25 cellular contexts compared by ENCODE assay signal in genomic region chr12:123923038-123923437, GRCh38. TPM values are rescaled to one million over a fixed set of nuclear protein-coding genes. Genes with fewer than 3 reads are reported as not detected.
DNase-seq lines count a peak whose midpoint lies in the region; ATAC-seq, FAIRE-seq and TF ChIP-seq lines count a peak whose summit lies in the region.
"Had no signal": no experiment of that assay in that cellular context is flagged by ENCODE, and none has a peak within 500 bp of the region (broad histone marks: within the 10 kb centered on the region; RNA-seq: fewer than 3 reads in every experiment).

No MANE protein-coding gene starts in this region.

- no peaks in the 10 kb centered on the region for H3K9me3 ChIP-seq in HepG2 (ENCODE audit: low read length)
- no peaks in the 10 kb centered on the region for H3K9me3 ChIP-seq in right lobe of liver
- H3K9me3 ChIP-seq in K562 (replicated peaks; ENCODE audit: control insufficient read depth, insufficient read depth, low read depth, low read length), result no peaks in the 10 kb centered on the region
- no peaks in the 10 kb centered on the region for H3K9me3 ChIP-seq in spleen
- no peaks in the 10 kb centered on the region for H3K9me3 ChIP-seq in MG63
- H3K9me3 ChIP-seq: BE2C, BLaER1 had no signal

- TF ChIP-seq CTCF in HepG2 (CRISPR knock-in tag; IDR thresholded peaks at IDR 0.05), result no peak
- TF ChIP-seq CTCF in right lobe of liver (IDR thresholded peaks at IDR 0.05), result no peak
- no peak for TF ChIP-seq CTCF in K562 (IDR thresholded peaks at IDR 0.05 in 2 of 3, conservative IDR thresholded peaks at IDR 0.05 in 1 of 3; ENCODE audit: insufficient read depth in 2 of 3, low read depth in 1 of 3, low read length in 3 of 3)
- no peak for TF ChIP-seq CTCF in spleen (IDR thresholded peaks at IDR 0.05 in 8 of 11, conservative IDR thresholded peaks at IDR 0.05 in 3 of 11)

- H3K36me3 ChIP-seq in HepG2 (replicated peaks in 1 of 2; ENCODE audit: control insufficient read depth in 1 of 2, insufficient read depth in 2 of 2, low read length in 2 of 2) (no peaks in the 10 kb centered on the region), right lobe of liver (no peaks in the 10 kb centered on the region), K562 (ENCODE audit: control insufficient read depth, insufficient read depth, low read length) (no peaks in the 10 kb centered on the region), spleen (no peaks in the 10 kb centered on the region), MG63 (no peaks in the 10 kb centered on the region)
- H3K36me3 ChIP-seq: BE2C, BLaER1 had no signal

- BruUV-seq in HepG2 (replicated peaks; lab: Mats Ljungman, UMichigan), result no TSS peak
- no TSS peak for BruUV-seq in K562 (replicated peaks; lab: Mats Ljungman, UMichigan)

- H3K79me2 ChIP-seq in HepG2 (ENCODE audit: insufficient read depth, low read length), result no peaks in the 10 kb centered on the region
- no peaks in the 10 kb centered on the region for H3K79me2 ChIP-seq in K562 (ENCODE audit: control insufficient read depth, insufficient read depth, low read length)

- FAIRE-seq in HepG2 (lab: Jason Lieb, UNC) (no peak), K562 (lab: Jason Lieb, UNC) (no peak)
- FAIRE-seq: A204.1, G401.6, GM12891, GM19239 had no signal

- H3K4me2 ChIP-seq in HepG2 (ENCODE audit: low read depth, low read length), result no peak overlapping the region
- H3K4me2 ChIP-seq in K562 (ENCODE audit: insufficient read depth, low read length), result no peak overlapping the region
- H3K4me2 ChIP-seq: BLaER1 had no signal

- H3K9me1 ChIP-seq in K562 (ENCODE audit: control insufficient read depth, insufficient read depth, low read length), result no peaks in the 10 kb centered on the region

- TF ChIP-seq POLR2A in HepG2 (IDR thresholded peaks at IDR 0.05; ENCODE audit: insufficient read depth in 1 of 2, low read depth in 2 of 2, low read length in 2 of 2), result no peak
- no peak for TF ChIP-seq POLR2A in right lobe of liver (IDR thresholded peaks at IDR 0.05)
- no peak for TF ChIP-seq POLR2A in K562 (conservative IDR thresholded peaks at IDR 0.05)
- no peak for TF ChIP-seq POLR2A in spleen (IDR thresholded peaks at IDR 0.05)

- DNase-seq in HepG2 (ENCODE audit: low spot score) (no peak), right lobe of liver (no peak), K562 (ENCODE audit: extremely low read depth in 1 of 4, low spot score in 3 of 4) (no peak), spleen (peak; percentile 7), MG63 (no peak), GDM1 (lab: John Stamatoyannopoulos, UW) (no peak)
- DNase-seq: 8988T; ACHN; BE2C; C1 segment of cervical spinal cord; CD4-positive, alpha-beta memory T cell; CD4-positive, CD25-positive, alpha-beta regulatory T cell; CD8-positive, alpha-beta memory T cell; COR-L47; DMS 273 treated with DMSO at 0.1 percent for 48 hours; DMS153; DMS53; DMS79; DND-41; EL had no signal

- TF ChIP-seq RAD21 in HepG2 (CRISPR knock-in tag; IDR thresholded peaks at IDR 0.05), result no peak
- TF ChIP-seq RAD21 in K562 (CRISPR knock-in tag; conservative IDR thresholded peaks at IDR 0.05 in 1 of 2, IDR thresholded peaks at IDR 0.05 in 1 of 2), result no peak

- H2AFZ ChIP-seq in HepG2 (ENCODE audit: low read length) (no peak overlapping the region), K562 (ENCODE audit: low read depth, low read length) (no peak overlapping the region)

- intact Hi-C loops in HepG2 (cut with micrococcal nuclease; ENCODE audit: unreplicated experiment) (no loop called here), right lobe of liver (cut with DNase I) (no loop called here), K562 (cut with micrococcal nuclease) (no loop called here), spleen (cut with DNase I; ENCODE audit: low total_unique reads) (no loop called here)

- H3K27ac ChIP-seq in HepG2 (ENCODE audit: extremely low read length, insufficient read depth, low read length) (no peak overlapping the region), right lobe of liver (no peak overlapping the region), K562 (ENCODE audit: extremely low read depth, low read depth, low read length) (no peak overlapping the region), spleen (no peak overlapping the region)
- H3K27ac ChIP-seq: BLaER1 had no signal

- CTCF ChIA-PET in HepG2 (lab: Yijun Ruan, JAX; ENCODE audit: low intra/inter-chr PET ratio, low total read pairs), result no interaction called here
- CTCF ChIA-PET in K562 (lab: Yijun Ruan, JAX; ENCODE audit: low intra/inter-chr PET ratio), result no interaction called here

- in situ Hi-C loops in HepG2 (cut with HindIII; ENCODE audit: extremely low pct_ligation_motif_present, low pct_unique_long_range_greater_than_20kb), result no loop called here
- in situ Hi-C loops in K562 (cut with MboI), result no loop called here

- POLR2A ChIA-PET in HepG2 (lab: Yijun Ruan, JAX) (no interaction called here), K562 (lab: Yijun Ruan, JAX) (no interaction called here)

- H3K4me1 ChIP-seq in HepG2 (ENCODE audit: insufficient read depth, low read length) (no peaks in the 10 kb centered on the region), right lobe of liver (no peaks in the 10 kb centered on the region), K562 (replicated peaks in 1 of 2; ENCODE audit: control insufficient read depth in 2 of 2, insufficient read depth in 2 of 2, low read length in 2 of 2) (peaks cover under 1 to 5% of the 10 kb centered on the region in 2 experiments; a peak in 4 of 5 replicates), spleen (peaks cover 0 to 2% (median 0%) of the 10 kb centered on the region in 6 donors)
- H3K4me1 ChIP-seq: BE2C had no signal

- TF ChIP-seq EP300 in HepG2 (IDR thresholded peaks at IDR 0.05; ENCODE audit: low read depth in 2 of 2, low read length in 2 of 2) (no peak), HepG2 (CRISPR knock-in tag; IDR thresholded peaks at IDR 0.05; ENCODE audit: borderline replicate concordance) (no peak), K562 (IDR thresholded peaks at IDR 0.05; ENCODE audit: low read length) (no peak)

- H3K9ac ChIP-seq in HepG2 (ENCODE audit: insufficient read depth, low read depth, low read length), result no peak overlapping the region
- H3K9ac ChIP-seq in K562 (ENCODE audit: insufficient read depth in 1 of 2, low read depth in 2 of 2, low read length in 2 of 2), result no peak overlapping the region
- H3K9ac ChIP-seq: BLaER1 had no signal

- H3K27me3 ChIP-seq in HepG2 (ENCODE audit: control insufficient read depth in 1 of 2, insufficient read depth in 2 of 2, low read length in 2 of 2) (peaks cover 0 to 27% of the 10 kb centered on the region in 2 experiments; a peak in 3 of 5 replicates), right lobe of liver (no peaks in the 10 kb centered on the region), K562 (ENCODE audit: control insufficient read depth in 2 of 2, insufficient read depth in 2 of 2, low read length in 2 of 2) (peaks cover 31 to 68% of the 10 kb centered on the region in 2 experiments), spleen (replicated peaks in 1 of 7) (peaks cover 0 to 17% (median 0%) of the 10 kb centered on the region in 7 donors), MG63 (no peaks in the 10 kb centered on the region)
- H3K27me3 ChIP-seq: BE2C, BLaER1 had no signal

- H3K4me3 ChIP-seq in HepG2 (replicated peaks in 1 of 3; ENCODE audit: insufficient read depth in 1 of 3, low read depth in 2 of 3, low read length in 3 of 3) (no peak overlapping the region), right lobe of liver (no peak overlapping the region), K562 (no peak overlapping the region), spleen (no peak overlapping the region), MG63 (no peak overlapping the region)
- H3K4me3 ChIP-seq: BLaER1 had no signal

- 0% methylated on average over 2 of the region's 2 CpGs for WGBS in HepG2 (ENCODE audit: low lambda C conversion rate)
- WGBS in right lobe of liver (ENCODE audit: insufficient coverage, low coverage, low lambda C conversion rate, missing lambda C conversion rate), result 64% methylated on average over 2 of the region's 2 CpGs
- WGBS in K562 (ENCODE audit: insufficient coverage, low coverage, missing lambda C conversion rate), result 3% methylated on average over 2 of the region's 2 CpGs
- WGBS in spleen, 5 donors, result 88 to 95% (median 94%) methylated on average over 2 of the region's 2 CpGs

- no peak for ATAC-seq in HepG2
- ATAC-seq in right lobe of liver, result no peak
- ATAC-seq in K562, result no peak

- H4K20me1 ChIP-seq in HepG2 (ENCODE audit: insufficient read depth, low read length), result no peaks in the 10 kb centered on the region
- peaks cover 5% of the 10 kb centered on the region; the same call in 1 of the 2 replicates for H4K20me1 ChIP-seq in K562 (replicated peaks; ENCODE audit: control insufficient read depth, insufficient read depth, low read length)

RNA-seq across cellular contexts. Expression of gene CCDC92, which starts 49.6 kb away (rescaled TPM):
- total RNA-seq in HepG2 (2016; rRNA removed; fragmentation: Illumina TruSeq; extraction: Trizol) (4.6 and 5.4 TPM in 2 replicates), right lobe of liver (10 to 100 TPM; 12.5 to 17.5 (median 16.1) TPM), K562 (2014; rRNA removed) (1.4 TPM in 2 replicates), K562 (2014; rRNA removed; fragmentation: Illumina TruSeq; extraction: Trizol) (1.3 and 1.7 TPM in 2 replicates), K562 (2015; rRNA removed; fragmentation: Illumina TruSeq; extraction: Trizol) (1.5 and 2.1 TPM in 2 replicates), K562 (2021) (4.0 and 5.9 TPM in 2 replicates), spleen (10 to 100 TPM; 18.9 to 36.7 (median 28.7) TPM)
- 6.8 and 8.3 TPM in 2 replicates for total RNA-seq in HepG2 (2016; cell fraction: cytosol; rRNA removed; fragmentation: Illumina TruSeq; extraction: Trizol; ENCODE audit: low read depth)
- 3.3 and 3.9 TPM in 2 replicates for total RNA-seq in HepG2 (2016; cell fraction: insoluble cytoplasmic fraction; rRNA removed; fragmentation: Illumina TruSeq; extraction: Trizol)
- 15.8 and 17.8 TPM in 2 replicates for total RNA-seq in HepG2 (2016; cell fraction: membrane; rRNA removed; fragmentation: Illumina TruSeq; extraction: Trizol)
- total RNA-seq in HepG2 (2016; cell fraction: nucleus; rRNA removed; fragmentation: Illumina TruSeq; extraction: Trizol), result 5.2 and 5.7 TPM in 2 replicates
- polyA plus RNA-seq in HepG2 (2011; rRNA removed) (14.7 and 17.0 TPM in 2 replicates), K562 (2011; rRNA removed) (2.6 and 6.8 TPM in 2 replicates), K562 (2014; fragmentation: Illumina TruSeq; extraction: Trizol) (2.6 and 3.6 TPM in 2 replicates), K562 (2014; fragmentation: Nextera tagmentation; extraction: Ambion mirVana) (under 1 TPM; 0.27 to 0.30 TPM), K562 (2014; rRNA removed) (3.1 and 3.4 TPM in 2 replicates), spleen (10 to 100 TPM; 16.0 to 27.0 (median 20.7) TPM)
- 12.2 and 12.3 TPM in 2 replicates for polyA plus RNA-seq in HepG2 (2011; cell fraction: cytosol; rRNA removed)
- 19.1 and 22.3 TPM in 2 replicates for polyA plus RNA-seq in HepG2 (2011; cell fraction: nucleus; rRNA removed)
- 19.7 and 20.6 TPM in 2 replicates for polyA plus RNA-seq in HepG2 (2012)
- 46.0 and 49.0 TPM in 2 replicates for polyA plus RNA-seq in HepG2 (2016; cell fraction: cytosol; fragmentation: Illumina TruSeq; extraction: Trizol; ENCODE audit: low read depth)
- 12.2 and 19.6 TPM in 2 replicates for polyA plus RNA-seq in HepG2 (2016; cell fraction: insoluble cytoplasmic fraction; fragmentation: Illumina TruSeq; extraction: Trizol; ENCODE audit: low read depth)
- 66.4 and 70.7 TPM in 2 replicates for polyA plus RNA-seq in HepG2 (2016; cell fraction: membrane; fragmentation: Illumina TruSeq; extraction: Trizol; ENCODE audit: low read depth)
- 21.7 and 23.0 TPM in 2 replicates for polyA plus RNA-seq in HepG2 (2016; cell fraction: nucleus; fragmentation: Illumina TruSeq; extraction: Trizol; ENCODE audit: insufficient read depth, low read depth)
- 4.1 and 12.5 TPM in 2 replicates for polyA minus RNA-seq in HepG2 (2011; rRNA and poly(A)+ RNA removed; ENCODE audit: low replicate concordance)
- 4.6 and 5.2 TPM in 2 replicates for polyA minus RNA-seq in HepG2 (2011; cell fraction: cytosol; rRNA and poly(A)+ RNA removed)
- 14.3 and 19.6 TPM in 2 replicates for polyA minus RNA-seq in HepG2 (2011; cell fraction: nucleus; rRNA and poly(A)+ RNA removed)
- 5.4 and 7.1 TPM in 2 replicates for total RNA-seq in K562 (2011; cell fraction: chromatin; rRNA removed; ENCODE audit: low replicate concordance)
- 4.5 and 5.0 TPM in 2 replicates for total RNA-seq in K562 (2011; cell fraction: nucleolus; rRNA removed)
- 4.6 and 7.2 TPM in 2 replicates for total RNA-seq in K562 (2011; cell fraction: nucleoplasm; rRNA removed)
- 2.4 and 6.8 TPM in 2 replicates for polyA plus RNA-seq in K562 (2011; cell fraction: cytosol; rRNA removed)
- 6.6 and 11.3 TPM in 2 replicates for polyA plus RNA-seq in K562 (2011; cell fraction: nucleus; rRNA removed)
- 4.0 and 11.0 TPM in 2 replicates for polyA plus RNA-seq in K562 (2012)
- 2.2 and 3.6 TPM in 2 replicates for polyA minus RNA-seq in K562 (2011; rRNA and poly(A)+ RNA removed)
- 2.2 and 5.6 TPM in 2 replicates for polyA minus RNA-seq in K562 (2011; cell fraction: cytosol; rRNA and poly(A)+ RNA removed)
- 3.8 and 8.9 TPM in 2 replicates for polyA minus RNA-seq in K562 (2011; cell fraction: nucleus; rRNA and poly(A)+ RNA removed)
- total RNA-seq in MG63 (2014; rRNA removed; shearing (Covaris generic); ENCODE audit: low replicate concordance), result 7.4 and 12.7 TPM in 2 replicates

RNA-seq across cellular contexts. Expression of gene ZNF664, which starts 50.0 kb away (rescaled TPM):
- total RNA-seq in HepG2 (2016; rRNA removed; fragmentation: Illumina TruSeq; extraction: Trizol) (56.5 and 109 TPM in 2 replicates), right lobe of liver (10 to 100 TPM; 37.3 to 46.5 (median 43.2) TPM), K562 (2014; rRNA removed) (31.1 and 34.5 TPM in 2 replicates), K562 (2014; rRNA removed; fragmentation: Illumina TruSeq; extraction: Trizol) (69.9 and 73.6 TPM in 2 replicates), K562 (2015; rRNA removed; fragmentation: Illumina TruSeq; extraction: Trizol) (59.6 and 63.6 TPM in 2 replicates), K562 (2021) (75.5 and 82.5 TPM in 2 replicates), spleen (10 to 100 TPM; 36.7 to 53.4 (median 49.7) TPM)
- 17.1 and 19.6 TPM in 2 replicates for total RNA-seq in HepG2 (2016; cell fraction: cytosol; rRNA removed; fragmentation: Illumina TruSeq; extraction: Trizol; ENCODE audit: low read depth)
- total RNA-seq in HepG2 (2016; cell fraction: insoluble cytoplasmic fraction; rRNA removed; fragmentation: Illumina TruSeq; extraction: Trizol), result 63.9 and 99.8 TPM in 2 replicates
- 84.3 and 86.0 TPM in 2 replicates for total RNA-seq in HepG2 (2016; cell fraction: membrane; rRNA removed; fragmentation: Illumina TruSeq; extraction: Trizol)
- 64.5 and 64.7 TPM in 2 replicates for total RNA-seq in HepG2 (2016; cell fraction: nucleus; rRNA removed; fragmentation: Illumina TruSeq; extraction: Trizol)
- polyA plus RNA-seq in HepG2 (2011; rRNA removed) (43.9 and 46.1 TPM in 2 replicates), K562 (2011; rRNA removed) (64.8 and 90.3 TPM in 2 replicates), K562 (2014; fragmentation: Illumina TruSeq; extraction: Trizol) (78.3 and 101 TPM in 2 replicates), K562 (2014; fragmentation: Nextera tagmentation; extraction: Ambion mirVana) (1 to 10 TPM; 3.3 to 6.3 TPM), K562 (2014; rRNA removed) (59.1 and 59.4 TPM in 2 replicates), spleen (10 to 100 TPM; 12.0 to 21.6 (median 13.9) TPM)
- polyA plus RNA-seq in HepG2 (2011; cell fraction: cytosol; rRNA removed), result 25.5 and 35.4 TPM in 2 replicates
- polyA plus RNA-seq in HepG2 (2011; cell fraction: nucleus; rRNA removed), result 44.8 and 58.7 TPM in 2 replicates
- polyA plus RNA-seq in HepG2 (2012), result 43.4 and 52.1 TPM in 2 replicates
- polyA plus RNA-seq in HepG2 (2016; cell fraction: cytosol; fragmentation: Illumina TruSeq; extraction: Trizol; ENCODE audit: low read depth), result 20.6 and 23.0 TPM in 2 replicates
- 101 and 102 TPM in 2 replicates for polyA plus RNA-seq in HepG2 (2016; cell fraction: insoluble cytoplasmic fraction; fragmentation: Illumina TruSeq; extraction: Trizol; ENCODE audit: low read depth)
- polyA plus RNA-seq in HepG2 (2016; cell fraction: membrane; fragmentation: Illumina TruSeq; extraction: Trizol; ENCODE audit: low read depth), result 67.1 and 72.2 TPM in 2 replicates
- polyA plus RNA-seq in HepG2 (2016; cell fraction: nucleus; fragmentation: Illumina TruSeq; extraction: Trizol; ENCODE audit: insufficient read depth, low read depth), result 80.2 and 81.9 TPM in 2 replicates
- polyA minus RNA-seq in HepG2 (2011; rRNA and poly(A)+ RNA removed; ENCODE audit: low replicate concordance), result 36.2 and 75.5 TPM in 2 replicates
- polyA minus RNA-seq in HepG2 (2011; cell fraction: cytosol; rRNA and poly(A)+ RNA removed), result 24.4 and 29.4 TPM in 2 replicates
- 53.6 and 59.6 TPM in 2 replicates for polyA minus RNA-seq in HepG2 (2011; cell fraction: nucleus; rRNA and poly(A)+ RNA removed)
- 30.4 and 40.8 TPM in 2 replicates for total RNA-seq in K562 (2011; cell fraction: chromatin; rRNA removed; ENCODE audit: low replicate concordance)
- 22.5 and 24.2 TPM in 2 replicates for total RNA-seq in K562 (2011; cell fraction: nucleolus; rRNA removed)
- total RNA-seq in K562 (2011; cell fraction: nucleoplasm; rRNA removed), result 37.6 and 62.4 TPM in 2 replicates
- 29.8 and 49.5 TPM in 2 replicates for polyA plus RNA-seq in K562 (2011; cell fraction: cytosol; rRNA removed)
- polyA plus RNA-seq in K562 (2011; cell fraction: nucleus; rRNA removed), result 44.5 and 52.5 TPM in 2 replicates
- 48.0 and 52.7 TPM in 2 replicates for polyA plus RNA-seq in K562 (2012)
- polyA minus RNA-seq in K562 (2011; rRNA and poly(A)+ RNA removed), result 46.6 and 47.8 TPM in 2 replicates
- polyA minus RNA-seq in K562 (2011; cell fraction: cytosol; rRNA and poly(A)+ RNA removed), result 26.5 and 29.5 TPM in 2 replicates
- 28.0 and 52.0 TPM in 2 replicates for polyA minus RNA-seq in K562 (2011; cell fraction: nucleus; rRNA and poly(A)+ RNA removed)
- total RNA-seq in MG63 (2014; rRNA removed; shearing (Covaris generic); ENCODE audit: low replicate concordance), result 34.2 and 37.9 TPM in 2 replicates
